ENCODE assay signal across 9 cellular contexts in the genomic region with DNA sequence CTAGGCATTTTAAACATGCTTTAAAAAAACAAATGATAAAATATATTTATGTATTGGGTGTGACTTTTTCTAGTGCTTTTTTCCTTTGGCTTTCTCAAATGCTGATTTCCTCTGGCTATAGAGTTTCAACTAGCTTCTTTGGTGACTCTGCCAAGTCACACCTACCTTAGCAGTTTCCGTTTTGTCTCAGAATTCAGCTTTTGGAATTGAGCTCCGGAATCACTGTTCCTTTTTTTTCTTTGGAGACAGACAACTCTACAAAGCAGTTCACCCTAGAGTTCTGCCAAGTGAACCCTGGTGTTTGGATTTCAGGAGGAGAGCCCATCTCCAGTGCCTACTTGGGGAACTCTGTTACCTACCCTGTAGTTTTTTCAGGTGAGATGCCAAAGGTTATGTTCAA.
A peak's percentile ranks its signal among the peaks of the same experiment; 100 is the strongest.
DNase-seq lines count a peak whose midpoint lies in the region; ATAC-seq, FAIRE-seq and TF ChIP-seq lines count a peak whose summit lies in the region.
"Had no signal": no experiment of that assay in that cellular context is flagged by ENCODE, and none has a peak within 500 bp of the region (broad histone marks: within the 10 kb centered on the region; RNA-seq: fewer than 3 reads in every experiment).

No MANE protein-coding gene starts in this region.

- H3K9me3 Mint-ChIP-seq in MCF 10A (ENCODE audit: unreplicated experiment) (no peaks in the 10 kb centered on the region), type B pancreatic cell (no peaks in the 10 kb centered on the region)

- H3K9me3 ChIP-seq in breast epithelium (no peaks in the 10 kb centered on the region), GM12878 (replicated peaks; ENCODE audit: control insufficient read depth, insufficient read depth, low read length) (no peaks in the 10 kb centered on the region), thyroid gland (no peaks in the 10 kb centered on the region), Karpas-422 (ENCODE audit: low read length) (no peaks in the 10 kb centered on the region)

- H3K36me3 ChIP-seq in breast epithelium (no peaks in the 10 kb centered on the region), GM12878 (ENCODE audit: control insufficient read depth in 2 of 2, insufficient read depth in 2 of 2, low read length in 1 of 2) (no peaks in the 10 kb centered on the region), thyroid gland (no peaks in the 10 kb centered on the region), Karpas-422 (ENCODE audit: insufficient read depth, low read length) (no peaks in the 10 kb centered on the region)

- H3K9ac ChIP-seq in GM12878 (ENCODE audit: control insufficient read depth, insufficient read depth, low read length), result no peak overlapping the region
- no peak overlapping the region for H3K9ac ChIP-seq in Karpas-422 (ENCODE audit: low read length)

- no peaks in the 10 kb centered on the region for H3K27me3 Mint-ChIP-seq in MCF 10A (ENCODE audit: insufficient read depth, unreplicated experiment)
- H3K27me3 Mint-ChIP-seq in type B pancreatic cell, result peaks cover 2% of the 10 kb centered on the region

- 2% methylated on average over 2 of the region's 2 CpGs for WGBS in GM12878 (ENCODE audit: insufficient coverage, insufficient replicate concordance, low lambda C conversion rate, missing lambda C conversion rate)
- WGBS in thyroid gland, 2 donors, result 0 to 2% methylated on average over 2 of the region's 2 CpGs

- H3K4me3 ChIP-seq in breast epithelium (peak overlapping the region; percentile 8 to 44 (median 35)), GM12878 (peak overlapping the region; percentile 20; the same call in 1 of the 2 replicates), thyroid gland (replicated peaks in 1 of 3) (peak overlapping the region in 1 of 3 donors; percentile 6), Karpas-422 (ENCODE audit: low read length) (no peak overlapping the region)

- 0 out of 2 replicates have a peak, but pooled peaks cover 3% of the 10 kb centered on the region for H3K9me2 ChIP-seq in Karpas-422 (replicated peaks; ENCODE audit: insufficient read depth, low read length)

- TF ChIP-seq EP300 in GM12878 (IDR thresholded peaks at IDR 0.05; ENCODE audit: borderline replicate concordance in 1 of 2, control insufficient read depth in 1 of 2, low read depth in 2 of 2, low read length in 2 of 2), result no peak

- H3K4me1 Mint-ChIP-seq in MCF 10A (ENCODE audit: insufficient read depth, unreplicated experiment) (no peaks in the 10 kb centered on the region), type B pancreatic cell (ENCODE audit: unreplicated experiment) (peaks cover 10% of the 10 kb centered on the region)

- H3K27me3 ChIP-seq in breast epithelium (no peaks in the 10 kb centered on the region), GM12878 (replicated peaks in 1 of 2; ENCODE audit: control insufficient read depth in 2 of 2, insufficient read depth in 2 of 2, low read length in 1 of 2) (0 out of 4 replicates have a peak, but pooled peaks cover 0 to 5% of the 10 kb centered on the region in 2 experiments), thyroid gland (no peaks in the 10 kb centered on the region), Karpas-422 (ENCODE audit: low read length) (no peaks in the 10 kb centered on the region)

- DNase-seq in breast epithelium (ENCODE audit: low spot score in 2 of 2) (no peak), MCF 10A (ENCODE audit: unreplicated experiment) (no peak), GM12878 (ENCODE audit: low read depth, low spot score) (no peak), thyroid gland (peak; percentile 43 to 48), type B pancreatic cell (ENCODE audit: extremely low spot score, unreplicated experiment) (no peak), NCI-H446 treated with DMSO at 0.1 percent for 48 hours (lab: John Stamatoyannopoulos, UW) (no peak), Karpas-422 (no peak)

- H4K20me1 ChIP-seq in GM12878 (ENCODE audit: control insufficient read depth, insufficient read depth), result no peaks in the 10 kb centered on the region
- no peaks in the 10 kb centered on the region for H4K20me1 ChIP-seq in Karpas-422 (ENCODE audit: insufficient read depth, low read depth, low read length)

- ATAC-seq in HG03066 (IDR thresholded peaks at IDR 0.05; ENCODE audit: low read depth, unreplicated experiment) (peak; percentile 28), GM12878 (peak; percentile 60)

- RAD21 ChIA-PET in GM12878 (lab: Charles Lee; ENCODE audit: unreplicated experiment), result no interaction called here

- TF ChIP-seq POLR2A in breast epithelium (IDR thresholded peaks at IDR 0.05), result no peak
- TF ChIP-seq POLR2A in GM12878 (IDR thresholded peaks at IDR 0.05; ENCODE audit: low read depth, low read length), result no peak
- no peak for TF ChIP-seq POLR2A in thyroid gland (IDR thresholded peaks at IDR 0.05)

- H2AFZ ChIP-seq in GM12878 (ENCODE audit: control insufficient read depth, low read depth, low read length) (no peak overlapping the region), Karpas-422 (ENCODE audit: low read length) (no peak overlapping the region)

- POLR2A ChIA-PET in MCF 10A (lab: Yijun Ruan, JAX) (no interaction called here), GM12878 (lab: Charles Lee) (no interaction called here)

- intact Hi-C loops in breast epithelium (cut with DNase I; ENCODE audit: low total_unique reads) (no loop called here), MCF 10A (cut with micrococcal nuclease) (no loop called here), GM12878 (cut with micrococcal nuclease; ENCODE audit: unreplicated experiment) (loop anchor here (2.0 kb wide), 1 partner anchor 265 kb away; the partner anchor contains the start of genes CCDC148 and PKP4), thyroid gland (cut with DNase I) (no loop called here)

- in situ Hi-C loops in GM12878 (cut with MboI), result no loop called here

- H3K4me3 Mint-ChIP-seq in MCF 10A (ENCODE audit: unreplicated experiment) (no peak overlapping the region), type B pancreatic cell (no peak overlapping the region)

- H3K79me2 ChIP-seq in GM12878 (ENCODE audit: control insufficient read depth, insufficient read depth, low read length) (no peaks in the 10 kb centered on the region), Karpas-422 (ENCODE audit: low read length) (no peaks in the 10 kb centered on the region)

- H3K4me1 ChIP-seq in breast epithelium (no peaks in the 10 kb centered on the region), GM12878 (ENCODE audit: control insufficient read depth, insufficient read depth, low read length) (peaks cover 13% of the 10 kb centered on the region), thyroid gland (peaks cover 15 to 19% of the 10 kb centered on the region in 2 donors), Karpas-422 (ENCODE audit: low read length) (no peaks in the 10 kb centered on the region)

- H3K36me3 Mint-ChIP-seq in MCF 10A (ENCODE audit: insufficient read depth, unreplicated experiment) (no peaks in the 10 kb centered on the region), type B pancreatic cell (no peaks in the 10 kb centered on the region)

- SMC1A ChIA-PET in GM12878 (lab: Charles Lee; ENCODE audit: uncharacterized antibody, unreplicated experiment), result interaction anchor here (1.0 to 3.2 kb wide), 3 partner anchors 11 to 18 kb away, joined by 3 to 7 read pairs (median 3); no protein-coding TSS in a partner anchor

- TF ChIP-seq CTCF in breast epithelium (IDR thresholded peaks at IDR 0.05), result no peak
- no peak for TF ChIP-seq CTCF in MCF 10A (IDR thresholded peaks at IDR 0.05; ENCODE audit: unreplicated experiment)
- no peak for TF ChIP-seq CTCF in GM12878 (IDR thresholded peaks at IDR 0.05 in 2 of 3, conservative IDR thresholded peaks at IDR 0.05 in 1 of 3; ENCODE audit: control insufficient read depth in 2 of 3, extremely low read depth in 1 of 3, insufficient read depth in 1 of 3, low read depth in 3 of 3, low read length in 3 of 3)
- TF ChIP-seq CTCF in thyroid gland (IDR thresholded peaks at IDR 0.05), result no peak
- no peak for TF ChIP-seq CTCF in type B pancreatic cell (conservative IDR thresholded peaks at IDR 0.05)

- H3K4me2 ChIP-seq in GM12878 (ENCODE audit: control insufficient read depth, insufficient read depth), result peak overlapping the region; percentile 84
- H3K4me2 ChIP-seq in Karpas-422 (ENCODE audit: low read depth, low read length, poor library complexity, severe bottlenecking), result no peak overlapping the region

- TF ChIP-seq RAD21 in GM12878 (IDR thresholded peaks at IDR 0.05; ENCODE audit: insufficient read depth, low read depth, low read length), result no peak

- H3K27ac Mint-ChIP-seq in MCF 10A (ENCODE audit: low read depth, unreplicated experiment) (no peak overlapping the region), type B pancreatic cell (no peak overlapping the region)

- FAIRE-seq in GM12878 (lab: Jason Lieb, UNC), result no peak
- FAIRE-seq: G401.6 had no signal

- CTCF ChIA-PET in MCF 10A (lab: Yijun Ruan, JAX) (interaction anchor here (0.5 to 4.7 kb wide), 3 partner anchors 12 to 518 kb away, joined by 3 to 17 read pairs (median 3); no protein-coding TSS in a partner anchor), GM12878 (lab: Yijun Ruan, JAX) (interaction anchor here (0.7 to 1.5 kb wide), 2 partner anchors 265 to 560 kb away, joined by 3 read pairs; partner anchors contain the start of genes CCDC148 and PKP4)

- H3K27ac ChIP-seq in breast epithelium (peak overlapping the region; percentile 39 to 73), GM12878 (ENCODE audit: control insufficient read depth, insufficient read depth) (no peak overlapping the region), thyroid gland (peak overlapping the region; percentile 54 to 64 (median 59)), Karpas-422 (ENCODE audit: low read length) (no peak overlapping the region)

- BruUV-seq in MCF 10A (replicated peaks; lab: Mats Ljungman, UMichigan) (no TSS peak), GM12878 (replicated peaks; lab: Mats Ljungman, UMichigan) (no TSS peak)

TF ChIP-seq in GM12878, 131 proteins besides CTCF, POLR2A, EP300 and RAD21 (continues in another document):
- TF ChIP-seq ZNF384 (IDR thresholded peaks at IDR 0.05; ENCODE audit: borderline replicate concordance, low read depth, low read length), result no peak
- no peak for TF ChIP-seq TAF1 (IDR thresholded peaks at IDR 0.05; ENCODE audit: borderline replicate concordance, low read depth, low read length)
- TF ChIP-seq BMI1 (IDR thresholded peaks at IDR 0.05; ENCODE audit: borderline replicate concordance), result no peak
- TF ChIP-seq RFX5 (IDR thresholded peaks at IDR 0.05; ENCODE audit: low read depth, low read length), result no peak
- TF ChIP-seq CHD1 (IDR thresholded peaks at IDR 0.05; ENCODE audit: low read depth, low read length), result no peak
- TF ChIP-seq SREBF2 (IDR thresholded peaks at IDR 0.05; ENCODE audit: low read length), result no peak
- TF ChIP-seq FOS (IDR thresholded peaks at IDR 0.05; ENCODE audit: borderline replicate concordance, extremely low read depth, insufficient read length), result no peak

Comparison
In these comparisons a context has a peak if more than half of its experiments do, and no peak if none do; other contexts are left out.
1. DNase-seq: peak in thyroid gland (2 of 2); none in breast epithelium (0 of 2), MCF 10A (single experiment), GM12878 (single experiment), type B pancreatic cell (single experiment), NCI-H446 treated with DMSO at 0.1 percent for 48 hours (single experiment) and Karpas-422 (single experiment).
2. H3K27ac ChIP-seq: peak in breast epithelium (2 of 2) and thyroid gland (3 of 3); none in GM12878 (single experiment) and Karpas-422 (single experiment).